ENCODE assay signal across 9 cellular contexts in the genomic region with DNA sequence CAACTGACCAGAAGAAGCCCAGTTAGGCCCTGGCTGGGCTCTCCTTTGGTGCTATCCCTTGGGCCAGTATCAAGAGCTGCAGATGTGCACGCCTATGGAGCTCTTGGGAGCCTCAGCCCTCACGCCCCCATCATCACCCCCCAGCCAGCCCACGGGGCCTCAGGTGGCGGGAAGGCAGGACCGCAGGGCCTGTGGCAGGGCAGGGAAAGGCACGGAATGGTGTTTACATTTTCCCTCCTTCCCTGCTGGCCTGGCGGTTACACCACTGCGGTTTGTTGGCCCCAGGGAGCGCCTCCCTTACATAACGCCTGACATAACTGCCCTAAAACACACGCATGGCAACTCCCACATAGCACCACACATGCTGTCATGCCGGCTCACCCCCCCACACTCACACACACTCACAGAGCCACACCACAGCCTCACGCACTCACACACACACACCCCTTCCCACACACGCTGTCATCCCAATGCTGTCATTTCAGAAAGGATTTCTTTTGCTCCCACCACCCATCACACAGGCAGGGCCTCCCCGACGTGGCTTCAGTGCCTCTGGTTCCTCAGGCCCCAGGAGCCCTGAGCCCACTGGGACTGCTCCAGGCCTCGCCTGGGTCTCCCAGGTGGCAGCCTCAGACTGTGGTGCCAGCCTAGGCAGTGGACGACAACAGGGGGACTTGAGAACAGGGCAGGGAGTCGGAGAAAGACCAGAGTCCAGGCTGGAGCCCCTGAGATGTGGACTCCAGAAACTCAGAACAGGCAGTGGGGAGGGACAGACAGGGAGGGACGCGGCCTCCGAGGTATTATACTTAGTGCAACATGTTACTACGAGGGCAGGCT. TPM values are rescaled to one million over a fixed set of nuclear protein-coding genes. Genes with fewer than 3 reads are reported as not detected.
DNase-seq lines count a peak whose midpoint lies in the region; ATAC-seq, FAIRE-seq and TF ChIP-seq lines count a peak whose summit lies in the region.
"Had no signal": no experiment of that assay in that cellular context is flagged by ENCODE, and none has a peak within 500 bp of the region (broad histone marks: within the 10 kb centered on the region; RNA-seq: fewer than 3 reads in every experiment).

No MANE protein-coding gene starts in this region.

- no peak overlapping the region for H2AFZ ChIP-seq in HepG2 (ENCODE audit: low read length)

- TF ChIP-seq POLR2A in HepG2 (IDR thresholded peaks at IDR 0.05; ENCODE audit: insufficient read depth in 1 of 2, low read depth in 2 of 2, low read length in 2 of 2), result no peak
- TF ChIP-seq POLR2A in testis (IDR thresholded peaks at IDR 0.05), result no peak

- CTCF ChIA-PET in HepG2 (lab: Yijun Ruan, JAX; ENCODE audit: low intra/inter-chr PET ratio, low total read pairs), result no interaction called here

- H3K4me1 ChIP-seq in HepG2 (ENCODE audit: insufficient read depth, low read length), result peaks cover 58% of the 10 kb centered on the region
- H3K4me1 ChIP-seq in testis, result peaks cover 8% of the 10 kb centered on the region

- no peaks in the 10 kb centered on the region for H3K79me2 ChIP-seq in HepG2 (ENCODE audit: insufficient read depth, low read length)

- FAIRE-seq in HepG2 (lab: Jason Lieb, UNC), result peak; percentile 64
- FAIRE-seq: A549 had no signal

- TF ChIP-seq EP300 in HepG2 (IDR thresholded peaks at IDR 0.05; ENCODE audit: low read depth in 2 of 2, low read length in 2 of 2) (peak in 1 of 2 experiments; percentile 82; a peak in 2 of 4 replicates), HepG2 (CRISPR knock-in tag; IDR thresholded peaks at IDR 0.05; ENCODE audit: borderline replicate concordance) (peak; percentile 72)

- H3K4me2 ChIP-seq in HepG2 (ENCODE audit: low read depth, low read length), result peak overlapping the region; percentile 65
- H3K4me2 ChIP-seq: A549 had no signal

- intact Hi-C loops in HepG2 (cut with micrococcal nuclease; ENCODE audit: unreplicated experiment), result no loop called here
- intact Hi-C loops in testis (cut with DNase I; ENCODE audit: low total_unique reads), result no loop called here

- H3K9me3 ChIP-seq in HepG2 (ENCODE audit: low read length) (no peaks in the 10 kb centered on the region), testis (no peaks in the 10 kb centered on the region)
- H3K9me3 ChIP-seq: A549 had no signal

- H3K27ac Mint-ChIP-seq in activated naive CD4-positive, alpha-beta T cell treated with anti-CD3 and anti-CD28 coated beads, Interleukin-2, amount 50 U/mL, for 72 hours, result no peak overlapping the region

- H3K27ac ChIP-seq in HepG2 (ENCODE audit: extremely low read length, insufficient read depth, low read length), result peak overlapping the region; percentile 43
- H3K27ac ChIP-seq in testis, result peak overlapping the region in 1 of 2 donors; percentile 30

- H3K36me3 Mint-ChIP-seq in activated naive CD4-positive, alpha-beta T cell treated with anti-CD3 and anti-CD28 coated beads, Interleukin-2, amount 50 U/mL, for 72 hours, result no peaks in the 10 kb centered on the region

- no TSS peak for BruUV-seq in HepG2 (replicated peaks; lab: Mats Ljungman, UMichigan)

- H3K27me3 ChIP-seq in HepG2 (ENCODE audit: control insufficient read depth in 1 of 2, insufficient read depth in 2 of 2, low read length in 2 of 2) (no peaks in the 10 kb centered on the region), testis (no peaks in the 10 kb centered on the region)

- 43% methylated on average over 19 of the region's 23 CpGs for WGBS in HepG2 (ENCODE audit: low lambda C conversion rate)
- WGBS in testis, 2 donors, result 70 to 74% methylated on average over 18 to 22 of the region's 23 CpGs

- peak overlapping the region; percentile 30; the same call in 1 of the 2 replicates for H3K9ac ChIP-seq in HepG2 (ENCODE audit: insufficient read depth, low read depth, low read length)

- H3K4me3 ChIP-seq in HepG2 (replicated peaks in 1 of 3; ENCODE audit: insufficient read depth in 1 of 3, low read depth in 2 of 3, low read length in 3 of 3), result peak overlapping the region in 1 of 3 experiments; percentile 38; a peak in 1 of 6 replicates
- H3K4me3 ChIP-seq in testis, result no peak overlapping the region
- H3K4me3 ChIP-seq: A549 had no signal

- in situ Hi-C loops in HepG2 (cut with HindIII; ENCODE audit: extremely low pct_ligation_motif_present, low pct_unique_long_range_greater_than_20kb), result no loop called here

- no peaks in the 10 kb centered on the region for H3K36me3 ChIP-seq in HepG2 (replicated peaks in 1 of 2; ENCODE audit: control insufficient read depth in 1 of 2, insufficient read depth in 2 of 2, low read length in 2 of 2)
- H3K36me3 ChIP-seq in testis (ENCODE audit: low read depth, missing control alignments), result no peaks in the 10 kb centered on the region

- POLR2A ChIA-PET in HepG2 (lab: Yijun Ruan, JAX), result interaction anchor here (1.0 to 9.9 kb wide), 6 partner anchors 10 to 46 kb away, joined by 3 to 83 read pairs (median 4); partner anchors contain the start of gene ZFP36L2

- H4K20me1 ChIP-seq in HepG2 (ENCODE audit: insufficient read depth, low read length), result no peaks in the 10 kb centered on the region

- no peak for TF ChIP-seq RAD21 in HepG2 (CRISPR knock-in tag; IDR thresholded peaks at IDR 0.05)

- ATAC-seq in activated naive CD4-positive, alpha-beta T cell treated with anti-CD3 and anti-CD28 coated beads, Interleukin-2, amount 50 U/mL, for 72 hours, result peak; percentile 57 to 71
- ATAC-seq in HepG2, result peak; percentile 75

- no peaks in the 10 kb centered on the region for H3K9me3 Mint-ChIP-seq in activated naive CD4-positive, alpha-beta T cell treated with anti-CD3 and anti-CD28 coated beads, Interleukin-2, amount 50 U/mL, for 72 hours

- DNase-seq in NCI-H2171 treated with DMSO at 0.1 percent for 48 hours (lab: John Stamatoyannopoulos, UW) (peak; percentile 54), NCI-H2171 (lab: John Stamatoyannopoulos, UW) (no peak), HepG2 (ENCODE audit: low spot score) (peak; percentile 72), testis (peak; percentile 50), cerebellum (ENCODE audit: low spot score) (no peak), HCEC 1CT (no peak)
- no peak for DNase-seq in activated naive CD4-positive, alpha-beta T cell treated with anti-CD3 and anti-CD28 coated beads, Interleukin-2, amount 50 U/mL, for 72 hours (ENCODE audit: low spot score in 2 of 2)
- no peak for DNase-seq in activated CD4-positive, CD25-positive, alpha-beta regulatory T cell treated with anti-CD3 and anti-CD28 coated beads, Interleukin-2, amount 50 U/mL, for 72 hours

- peak; percentile 48 for TF ChIP-seq CTCF in HepG2 (CRISPR knock-in tag; IDR thresholded peaks at IDR 0.05)
- TF ChIP-seq CTCF in testis (IDR thresholded peaks at IDR 0.05), result no peak

TF ChIP-seq in HepG2, 621 proteins besides CTCF, POLR2A, EP300 and RAD21 (continues in another document):
- TF ChIP-seq CHD2 (IDR thresholded peaks at IDR 0.05; ENCODE audit: low read depth, low read length) (no peak), HOXA5 (CRISPR knock-in tag; IDR thresholded peaks at IDR 0.05) (peak; percentile 67; the same call in 1 of the 2 replicates), NR3C1 (CRISPR knock-in tag; IDR thresholded peaks at IDR 0.05) (no peak), SMC3 (IDR thresholded peaks at IDR 0.05; ENCODE audit: low read length) (0 out of 2 replicates have a peak, but pooled peaks have one; percentile 3), HNF4G (IDR thresholded peaks at IDR 0.05; ENCODE audit: borderline replicate concordance, low read depth, low read length) (no peak), HNF4G (CRISPR knock-in tag; IDR thresholded peaks at IDR 0.05; ENCODE audit: borderline replicate concordance, low read depth) (peak; percentile 73), BCL3 (CRISPR knock-in tag; IDR thresholded peaks at IDR 0.05) (peak; percentile 83)
- TF ChIP-seq, protein P1, sequence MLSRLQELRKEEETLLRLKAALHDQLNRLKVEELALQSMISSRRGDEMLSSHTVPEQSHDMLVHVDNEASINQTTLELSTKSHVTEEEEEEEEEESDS (CRISPR knock-in tag; IDR thresholded peaks at IDR 0.05; ENCODE audit: borderline replicate concordance), result no peak

RNA-seq across cellular contexts. Expression of gene ZFP36L2, which starts 15.7 kb away (rescaled TPM):
- total RNA-seq in activated naive CD4-positive, alpha-beta T cell treated with anti-CD3 and anti-CD28 coated beads, Interleukin-2, amount 50 U/mL, for 72 hours, result 10 to 100 TPM; 27.3 to 70.4 TPM
- total RNA-seq in HepG2 (2016; rRNA removed; fragmentation: Illumina TruSeq; extraction: Trizol) (21.8 and 32.5 TPM in 2 replicates), testis (10 to 100 TPM; 35.7 to 54.4 TPM), cerebellum (6.6 TPM)
- total RNA-seq in HepG2 (2016; cell fraction: cytosol; rRNA removed; fragmentation: Illumina TruSeq; extraction: Trizol; ENCODE audit: low read depth), result 10.9 and 11.1 TPM in 2 replicates
- 20.7 and 30.7 TPM in 2 replicates for total RNA-seq in HepG2 (2016; cell fraction: insoluble cytoplasmic fraction; rRNA removed; fragmentation: Illumina TruSeq; extraction: Trizol)
- total RNA-seq in HepG2 (2016; cell fraction: membrane; rRNA removed; fragmentation: Illumina TruSeq; extraction: Trizol), result 45.2 and 45.6 TPM in 2 replicates
- total RNA-seq in HepG2 (2016; cell fraction: nucleus; rRNA removed; fragmentation: Illumina TruSeq; extraction: Trizol), result 28.9 and 31.5 TPM in 2 replicates
- polyA plus RNA-seq in HepG2 (2011; rRNA removed) (11.2 and 12.5 TPM in 2 replicates), testis (ENCODE audit: insufficient read depth, low read depth, low replicate concordance) (45.4 TPM)
- polyA plus RNA-seq in HepG2 (2011; cell fraction: cytosol; rRNA removed), result 6.8 and 9.1 TPM in 2 replicates
- polyA plus RNA-seq in HepG2 (2011; cell fraction: nucleus; rRNA removed), result 13.5 and 16.7 TPM in 2 replicates
- polyA plus RNA-seq in HepG2 (2012), result 52.4 and 60.8 TPM in 2 replicates
- polyA plus RNA-seq in HepG2 (2016; cell fraction: cytosol; fragmentation: Illumina TruSeq; extraction: Trizol; ENCODE audit: low read depth), result 10.6 and 12.4 TPM in 2 replicates
- polyA plus RNA-seq in HepG2 (2016; cell fraction: insoluble cytoplasmic fraction; fragmentation: Illumina TruSeq; extraction: Trizol; ENCODE audit: low read depth), result 78.1 and 90.4 TPM in 2 replicates
- polyA plus RNA-seq in HepG2 (2016; cell fraction: membrane; fragmentation: Illumina TruSeq; extraction: Trizol; ENCODE audit: low read depth), result 44.3 and 47.5 TPM in 2 replicates
- 95.3 and 99.0 TPM in 2 replicates for polyA plus RNA-seq in HepG2 (2016; cell fraction: nucleus; fragmentation: Illumina TruSeq; extraction: Trizol; ENCODE audit: insufficient read depth, low read depth)
- polyA minus RNA-seq in HepG2 (2011; rRNA and poly(A)+ RNA removed; ENCODE audit: low replicate concordance), result 3.9 and 12.4 TPM in 2 replicates
- 25.5 and 27.1 TPM in 2 replicates for polyA minus RNA-seq in HepG2 (2011; cell fraction: cytosol; rRNA and poly(A)+ RNA removed)
- polyA minus RNA-seq in HepG2 (2011; cell fraction: nucleus; rRNA and poly(A)+ RNA removed), result 10.1 and 12.1 TPM in 2 replicates

Comparison
In these comparisons a context has a peak if more than half of its experiments do, and no peak if none do; other contexts are left out.
1. DNase-seq: peak in NCI-H2171 treated with DMSO at 0.1 percent for 48 hours (single experiment), HepG2 (single experiment) and testis (single experiment); none in NCI-H2171 (single experiment), activated naive CD4-positive, alpha-beta T cell treated with anti-CD3 and anti-CD28 coated beads, Interleukin-2, amount 50 U/mL, for 72 hours (0 of 2), activated CD4-positive, CD25-positive, alpha-beta regulatory T cell treated with anti-CD3 and anti-CD28 coated beads, Interleukin-2, amount 50 U/mL, for 72 hours (single experiment), cerebellum (single experiment) and HCEC 1CT (single experiment).